In the genomic region with DNA sequence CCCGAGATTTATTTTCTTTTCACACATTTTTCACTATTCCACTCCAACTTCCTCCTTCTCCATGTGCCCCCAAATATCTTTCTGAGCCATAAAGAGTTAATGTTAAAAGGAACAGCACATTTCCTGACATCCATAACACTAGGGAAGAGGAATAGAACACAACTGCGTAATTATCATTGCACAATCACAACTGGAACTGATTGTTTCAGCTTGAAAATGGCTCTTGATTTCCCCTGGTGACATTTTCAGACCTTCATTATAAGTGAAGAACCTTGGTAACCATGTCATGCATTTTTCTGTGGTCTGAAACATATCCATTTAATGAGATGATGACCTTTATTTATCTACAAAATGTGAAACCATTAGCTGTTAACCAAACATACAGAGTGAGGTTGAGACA, we compare ENCODE assay signal across 16 cellular contexts.
DNase-seq lines count a peak whose midpoint lies in the region; ATAC-seq and TF ChIP-seq lines count a peak whose summit lies in the region.
"Had no signal": no experiment of that assay in that cellular context is flagged by ENCODE, and none has a peak within 500 bp of the region (broad histone marks: within the 10 kb centered on the region; RNA-seq: fewer than 3 reads in every experiment).

No MANE protein-coding gene starts in this region.

- H3K4me2 ChIP-seq in GM23248 (ENCODE audit: unreplicated experiment) = no peak overlapping the region

- H3K27me3 ChIP-seq in GM23248 (replicated peaks; ENCODE audit: insufficient read depth) (no peaks in the 10 kb centered on the region), body of pancreas (no peaks in the 10 kb centered on the region)

- H2AFZ ChIP-seq in GM23248 = no peak overlapping the region

- H3K4me3 ChIP-seq in GM23248 = no peak overlapping the region
- H3K4me3 ChIP-seq in body of pancreas = no peak overlapping the region
- H3K4me3 ChIP-seq in skeletal muscle cell (ENCODE audit: low read depth, low read length) = no peak overlapping the region

- H3K9ac ChIP-seq in GM23248 = no peak overlapping the region

- DNase-seq in GM23248 (peak; percentile 11), body of pancreas (no peak), foreskin melanocyte (peak; percentile 19), skeletal muscle cell (ENCODE audit: low read depth) (peak; percentile 55), glutamatergic neuron (no peak), NCI-H226 (no peak), KG1 (lab: John Stamatoyannopoulos, UW) (no peak)
- DNase-seq: CD8-positive, alpha-beta T cell; DMS79; H9; NCI-H1436; NCI-H2029 treated with DMSO at 0.1 percent for 48 hours; NCI-H2171 treated with DMSO at 0.1 percent for 48 hours; NCI-H748 treated with DMSO at 0.1 percent for 48 hours; RPMI8226; SIG-M5 had no signal

- no peaks in the 10 kb centered on the region for H3K4me1 Mint-ChIP-seq in glutamatergic neuron (ENCODE audit: low read depth, unreplicated experiment)
- H3K4me1 Mint-ChIP-seq: H9 had no signal

- TF ChIP-seq CTCF in body of pancreas (IDR thresholded peaks at IDR 0.05) (no peak), glutamatergic neuron (IDR thresholded peaks at IDR 0.05; ENCODE audit: partially characterized antibody, unreplicated experiment) (no peak)

- H3K27ac Mint-ChIP-seq in glutamatergic neuron (ENCODE audit: unreplicated experiment) = no peak overlapping the region
- H3K27ac Mint-ChIP-seq: CD8-positive, alpha-beta T cell; H9 had no signal

- no peaks in the 10 kb centered on the region for H4K20me1 ChIP-seq in GM23248 (ENCODE audit: insufficient read depth)

- H3K4me3 Mint-ChIP-seq in glutamatergic neuron (ENCODE audit: unreplicated experiment) = no peak overlapping the region
- H3K4me3 Mint-ChIP-seq: CD8-positive, alpha-beta T cell; H9 had no signal

- no peak for TF ChIP-seq POLR2A in body of pancreas (IDR thresholded peaks at IDR 0.05)

- 40 to 45% methylated on average over 2 of the region's 2 CpGs for WGBS in GM23248 (ENCODE audit: low coverage in 1 of 2, low lambda C conversion rate in 2 of 2, missing lambda C conversion rate in 2 of 2), 2 experiments
- 70% methylated on average over 2 of the region's 2 CpGs for WGBS in body of pancreas, 2 donors

- peaks cover 4% of the 10 kb centered on the region for H3K36me3 Mint-ChIP-seq in glutamatergic neuron (ENCODE audit: unreplicated experiment)
- H3K36me3 Mint-ChIP-seq: CD8-positive, alpha-beta T cell had no signal

- H3K9me2 ChIP-seq in GM23248 (ENCODE audit: insufficient read depth) = no peaks in the 10 kb centered on the region

- H3K79me2 ChIP-seq in GM23248 (ENCODE audit: insufficient read depth) = no peaks in the 10 kb centered on the region

- H3K9me3 ChIP-seq in GM23248 (ENCODE audit: low read depth) (no peaks in the 10 kb centered on the region), body of pancreas (no peaks in the 10 kb centered on the region)

- H3K27ac ChIP-seq in GM23248 (no peak overlapping the region), body of pancreas (no peak overlapping the region)

- H3K36me3 ChIP-seq in GM23248 (ENCODE audit: low read depth) (no peaks in the 10 kb centered on the region), body of pancreas (replicated peaks in 1 of 2; ENCODE audit: insufficient read depth in 1 of 2, low read depth in 2 of 2) (no peaks in the 10 kb centered on the region)

- intact Hi-C loops in body of pancreas (cut with DNase I) = no loop called here

- H3F3A ChIP-seq in GM23248 (ENCODE audit: insufficient read depth) = no peaks in the 10 kb centered on the region

- no peaks in the 10 kb centered on the region for H3K9me3 Mint-ChIP-seq in glutamatergic neuron (ENCODE audit: unreplicated experiment)
- H3K9me3 Mint-ChIP-seq: CD8-positive, alpha-beta T cell; H9 had no signal

- no peaks in the 10 kb centered on the region for H3K27me3 Mint-ChIP-seq in glutamatergic neuron (ENCODE audit: unreplicated experiment)

- in situ Hi-C loops in GM23248 (cut with MboI) = no loop called here

- ATAC-seq in body of pancreas = peak; percentile 27
- ATAC-seq: CD8-positive, alpha-beta T cell had no signal

- H3K4me1 ChIP-seq in GM23248 (ENCODE audit: insufficient read depth) (peaks cover 11% of the 10 kb centered on the region), body of pancreas (no peaks in the 10 kb centered on the region)

Comparison
In these comparisons a context has a peak if more than half of its experiments do, and no peak if none do; other contexts are left out.
1. DNase-seq: peak in GM23248 (single experiment), foreskin melanocyte (single experiment) and skeletal muscle cell (single experiment); none in body of pancreas (0 of 4), glutamatergic neuron (single experiment), NCI-H226 (single experiment) and KG1 (single experiment).